9 cellular contexts compared by ENCODE assay signal in genomic region chr17:4204676-4205075, GRCh38. TPM values are rescaled to one million over a fixed set of nuclear protein-coding genes. Genes with fewer than 3 reads are reported as not detected.
DNase-seq lines count a peak whose midpoint lies in the region; ATAC-seq and TF ChIP-seq lines count a peak whose summit lies in the region.
"Had no signal": no experiment of that assay in that cellular context is flagged by ENCODE, and none has a peak within 500 bp of the region (broad histone marks: within the 10 kb centered on the region; RNA-seq: fewer than 3 reads in every experiment).

No MANE protein-coding gene starts in this region.

- intact Hi-C loops in adrenal gland (cut with DNase I) = loop anchor here in 1 of 2 donors (5.0 kb wide), 1 partner anchor 208 kb away; no protein-coding TSS in a partner anchor

- peaks cover 12 to 16% of the 10 kb centered on the region in 2 donors for H3K4me1 ChIP-seq in adrenal gland (replicated peaks in 1 of 2)
- H3K4me1 ChIP-seq in right atrium auricular region = peaks cover 0 to 17% of the 10 kb centered on the region in 2 donors

- peak; percentile 94 for DNase-seq in GM04504 (ENCODE audit: low read depth)
- DNase-seq in adrenal gland = peak; percentile 80 to 96 (median 90)
- DNase-seq in right atrium auricular region (ENCODE audit: low spot score) = peak; percentile 75
- peak; percentile 83 for DNase-seq in smooth muscle cell of the brain vasculature (ENCODE audit: low read depth, low spot score)
- DNase-seq in activated effector memory CD4-positive, alpha-beta T cell treated with Interleukin-2 at 50 U/mL for 16 hours = no peak
- no peak for DNase-seq in DMS 273 treated with DMSO at 0.1 percent for 48 hours (lab: John Stamatoyannopoulos, UW)
- DNase-seq: NCI-H1105 had no signal

- 22 to 35% (median 26%) methylated on average over 5 of the region's 5 CpGs for WGBS in adrenal gland, 4 donors

- ATAC-seq in GM18907 (IDR thresholded peaks at IDR 0.05; ENCODE audit: unreplicated experiment) (no peak), GM21515 (IDR thresholded peaks at IDR 0.05; ENCODE audit: unreplicated experiment) (no peak)

- H3K36me3 ChIP-seq in adrenal gland (replicated peaks in 1 of 2) (peaks cover 0 to 47% of the 10 kb centered on the region in 2 donors), right atrium auricular region (peaks cover 41% of the 10 kb centered on the region)

- no peaks in the 10 kb centered on the region for H3K27me3 ChIP-seq in adrenal gland
- H3K27me3 ChIP-seq in right atrium auricular region = no peaks in the 10 kb centered on the region

- H3K27ac ChIP-seq in adrenal gland = peak overlapping the region in 3 of 5 donors; percentile 73 to 84 (median 79)
- peak overlapping the region; percentile 41 to 50 for H3K27ac ChIP-seq in right atrium auricular region

- no peaks in the 10 kb centered on the region for H3K9me3 ChIP-seq in adrenal gland (replicated peaks in 1 of 3)
- no peaks in the 10 kb centered on the region for H3K9me3 ChIP-seq in right atrium auricular region

- H3K4me3 ChIP-seq in adrenal gland (no peak overlapping the region), right atrium auricular region (no peak overlapping the region)

- TF ChIP-seq POLR2A in adrenal gland (IDR thresholded peaks at IDR 0.05) = peak in 1 of 2 donors; percentile 24

- TF ChIP-seq CTCF in adrenal gland (IDR thresholded peaks at IDR 0.05) = no peak
- no peak for TF ChIP-seq CTCF in right atrium auricular region (IDR thresholded peaks at IDR 0.05)

RNA-seq across cellular contexts. Expression of gene ANKFY1, which starts 59.1 kb away (rescaled TPM):
- 10 to 100 TPM; 44.7 to 91.0 (median 65.6) TPM for total RNA-seq in adrenal gland
- polyA plus RNA-seq in adrenal gland = 10 to 100 TPM; 14.8 to 25.6 (median 22.4) TPM
- 10 to 100 TPM; 13.9 to 16.7 TPM for total RNA-seq in right atrium auricular region

Comparison
In these comparisons a context has a peak if more than half of its experiments do, and no peak if none do; other contexts are left out.
1. DNase-seq: peak in GM04504 (single experiment), adrenal gland (7 of 7), right atrium auricular region (single experiment) and smooth muscle cell of the brain vasculature (single experiment); none in activated effector memory CD4-positive, alpha-beta T cell treated with Interleukin-2 at 50 U/mL for 16 hours (single experiment) and DMS 273 treated with DMSO at 0.1 percent for 48 hours (single experiment).